Comparison of ENCODE assay signal across 12 cellular contexts in the genomic region with DNA sequence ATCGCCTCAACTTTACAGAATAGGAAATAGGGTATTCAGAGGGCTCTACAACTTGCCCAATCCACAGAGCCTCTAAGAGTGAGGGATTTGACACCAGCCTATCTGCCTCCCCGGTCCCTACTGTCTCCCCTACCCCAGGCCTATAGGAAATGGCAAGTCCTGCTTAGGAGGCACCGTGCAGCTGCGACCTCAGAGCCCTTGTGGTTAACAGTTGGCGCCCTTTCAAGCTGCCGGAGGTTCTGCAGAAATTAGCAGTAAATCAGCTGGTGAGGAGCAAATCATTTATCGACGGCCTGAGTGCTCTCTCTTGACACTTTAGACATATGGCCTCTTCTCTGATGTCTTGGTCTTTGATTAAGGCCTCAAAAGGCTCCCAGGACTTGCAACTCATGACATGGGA.
DNase-seq lines count a peak whose midpoint lies in the region; ATAC-seq lines count a peak whose summit lies in the region.
"Had no signal": no experiment of that assay in that cellular context is flagged by ENCODE, and none has a peak within 500 bp of the region (broad histone marks: within the 10 kb centered on the region; RNA-seq: fewer than 3 reads in every experiment).

No MANE protein-coding gene starts in this region.

- H3K36me3 Mint-ChIP-seq in central memory CD8-positive, alpha-beta T cell (ENCODE audit: insufficient read depth) = no peaks in the 10 kb centered on the region
- no peaks in the 10 kb centered on the region for H3K36me3 Mint-ChIP-seq in stimulated activated effector memory CD8-positive, alpha-beta T cell treated with anti-CD3 and anti-CD28 coated beads, Interleukin-12 subunit alpha, Interleukin-12 subunit beta, amount 100 ng/mL, for 72 hours

- peaks cover 38% of the 10 kb centered on the region for H3K4me1 Mint-ChIP-seq in central memory CD8-positive, alpha-beta T cell
- peaks cover 37% of the 10 kb centered on the region for H3K4me1 Mint-ChIP-seq in stimulated activated effector memory CD8-positive, alpha-beta T cell treated with anti-CD3 and anti-CD28 coated beads, Interleukin-12 subunit alpha, Interleukin-12 subunit beta, amount 100 ng/mL, for 72 hours

- peak overlapping the region; percentile 55 for H3K27ac Mint-ChIP-seq in central memory CD8-positive, alpha-beta T cell (ENCODE audit: low read depth)
- H3K27ac Mint-ChIP-seq in stimulated activated effector memory CD8-positive, alpha-beta T cell treated with anti-CD3 and anti-CD28 coated beads, Interleukin-12 subunit alpha, Interleukin-12 subunit beta, amount 100 ng/mL, for 72 hours = no peak overlapping the region

- no peak overlapping the region for H3K4me3 Mint-ChIP-seq in central memory CD8-positive, alpha-beta T cell
- H3K4me3 Mint-ChIP-seq in stimulated activated effector memory CD8-positive, alpha-beta T cell treated with anti-CD3 and anti-CD28 coated beads, Interleukin-12 subunit alpha, Interleukin-12 subunit beta, amount 100 ng/mL, for 72 hours = no peak overlapping the region

- ATAC-seq in central memory CD8-positive, alpha-beta T cell (replicated peaks; ENCODE audit: extremely low read depth, poor library complexity, severe bottlenecking) = peak; percentile 73
- peak; percentile 65 for ATAC-seq in stimulated activated effector memory CD8-positive, alpha-beta T cell treated with anti-CD3 and anti-CD28 coated beads, Interleukin-12 subunit alpha, Interleukin-12 subunit beta, amount 100 ng/mL, for 72 hours
- ATAC-seq: foreskin keratinocyte, GM12878 had no signal

- H3K27me3 Mint-ChIP-seq in central memory CD8-positive, alpha-beta T cell = no peaks in the 10 kb centered on the region

- intact Hi-C loops in head of caudate nucleus (cut with DNase I) = no loop called here

- DNase-seq in activated naive CD4-positive, alpha-beta T cell treated with Interleukin-2 at 50 U/mL for 16 hours = peak; percentile 4
- no peak for DNase-seq in activated naive CD4-positive, alpha-beta T cell treated with anti-CD3 and anti-CD28 coated beads, Interleukin-2, amount 50 U/mL, for 16 hours
- DNase-seq in NCI-H524 (lab: John Stamatoyannopoulos, UW) (peak; percentile 3 to 75), head of caudate nucleus (no peak), NCI-H345 treated with DMSO at 0.1 percent for 48 hours (lab: John Stamatoyannopoulos, UW; ENCODE audit: unreplicated experiment) (no peak), superior temporal gyrus (ENCODE audit: extremely low spot score) (no peak)
- peak in 1 of 2 donors; percentile 17 for DNase-seq in central memory CD8-positive, alpha-beta T cell (ENCODE audit: low spot score in 2 of 2)
- DNase-seq in stimulated activated effector memory CD8-positive, alpha-beta T cell treated with anti-CD3 and anti-CD28 coated beads, Interleukin-12 subunit alpha, Interleukin-12 subunit beta, amount 100 ng/mL, for 72 hours (ENCODE audit: low spot score in 2 of 2) = no peak
- DNase-seq: foreskin keratinocyte, NCI-H1105 treated with DMSO at 0.1 percent for 48 hours, T-helper 9 cell had no signal

- no peaks in the 10 kb centered on the region for H3K9me3 Mint-ChIP-seq in central memory CD8-positive, alpha-beta T cell
- no peaks in the 10 kb centered on the region for H3K9me3 Mint-ChIP-seq in stimulated activated effector memory CD8-positive, alpha-beta T cell treated with anti-CD3 and anti-CD28 coated beads, Interleukin-12 subunit alpha, Interleukin-12 subunit beta, amount 100 ng/mL, for 72 hours

Comparison
In these comparisons a context has a peak if more than half of its experiments do, and no peak if none do; other contexts are left out.
1. DNase-seq: peak in activated naive CD4-positive, alpha-beta T cell treated with Interleukin-2 at 50 U/mL for 16 hours (single experiment) and NCI-H524 (2 of 2); none in activated naive CD4-positive, alpha-beta T cell treated with anti-CD3 and anti-CD28 coated beads, Interleukin-2, amount 50 U/mL, for 16 hours (single experiment), stimulated activated effector memory CD8-positive, alpha-beta T cell treated with anti-CD3 and anti-CD28 coated beads, Interleukin-12 subunit alpha, Interleukin-12 subunit beta, amount 100 ng/mL, for 72 hours (0 of 2), head of caudate nucleus (0 of 42), NCI-H345 treated with DMSO at 0.1 percent for 48 hours (single experiment) and superior temporal gyrus (single experiment).